30 cellular contexts compared by ENCODE assay signal in genomic region chr2:86275962-86276361, GRCh38.
"Had no signal": no experiment of that assay in that cellular context is flagged by ENCODE, and none has a peak within 500 bp of the region (broad histone marks: within the 10 kb centered on the region; RNA-seq: fewer than 3 reads in every experiment).

No MANE protein-coding gene starts in this region.

- H3K27ac ChIP-seq: ascending aorta, cardiac muscle cell, SJCRH30, SK-N-MC, WERI-Rb-1 had no signal

- DNase-seq: activated CD4-positive, alpha-beta T cell treated with anti-CD3 and anti-CD28 coated beads, Interleukin-2, amount 10 ng/mL, durations not matched to agents 24 days and 14 days; activated CD4-positive, alpha-beta T cell treated with anti-CD3 and anti-CD28 coated beads, Interleukin-2, amount 50 U/mL, for 4 hours; activated CD4-positive, CD25-positive, alpha-beta regulatory T cell; activated CD8-positive, alpha-beta T cell treated with anti-CD3 and anti-CD28 coated beads, Interleukin-2, amount 10 ng/mL, durations not matched to agents 7 days and 5 days; activated gamma-delta T cell; activated naive CD4-positive, alpha-beta T cell treated with Interleukin-2 at 50 U/mL for 16 hours; activated naive CD8-positive, alpha-beta T cell treated with anti-CD3 and anti-CD28 coated beads, Interleukin-2, amount 10 ng/mL, durations not matched to agents 7 days and 5 days; activated T-cell treated with anti-CD3 and anti-CD28 coated beads, Interleukin-2, amount 50 U/mL, for 72 hours; amygdala; Kasumi-1; KG1; MG63; NCI-H1048; NCI-H1105 treated with DMSO at 0.1 percent for 48 hours; NCI-H1436; NCI-H1694 treated with DMSO at 0.1 percent for 48 hours; NCI-H2029; NCI-H345; NCI-H524 treated with DMSO at 0.1 percent for 48 hours; SHP77; SJCRH30; T1000; WERI-Rb-1 had no signal

- ATAC-seq: activated CD8-positive, alpha-beta T cell treated with anti-CD3 and anti-CD28 coated beads, Interleukin-2, amount 10 ng/mL, durations not matched to agents 7 days and 5 days; Panc1 had no signal

- H3K4me1 Mint-ChIP-seq: central memory CD8-positive, alpha-beta T cell had no signal

- H3K36me3 Mint-ChIP-seq: activated naive CD8-positive, alpha-beta T cell treated with anti-CD3 and anti-CD28 coated beads, Interleukin-2, amount 10 ng/mL, durations not matched to agents 7 days and 5 days had no signal

- H3K27me3 Mint-ChIP-seq: activated naive CD4-positive, alpha-beta T cell treated with anti-CD3 and anti-CD28 coated beads, Interleukin-2, amount 50 U/mL, for 24 hours had no signal

- H3K27me3 ChIP-seq: ascending aorta, cardiac muscle cell, MG63, SJCRH30 had no signal

- H3K36me3 ChIP-seq: cardiac muscle cell, MG63, SJCRH30 had no signal

- H3K4me3 Mint-ChIP-seq: activated CD4-positive, alpha-beta T cell treated with anti-CD3 and anti-CD28 coated beads, Interleukin-2, amount 10 ng/mL, durations not matched to agents 24 days and 14 days; activated CD8-positive, alpha-beta T cell treated with anti-CD3 and anti-CD28 coated beads, Interleukin-2, amount 10 ng/mL, durations not matched to agents 7 days and 5 days; activated naive CD4-positive, alpha-beta T cell treated with anti-CD3 and anti-CD28 coated beads, Interleukin-2, amount 50 U/mL, for 24 hours; activated naive CD8-positive, alpha-beta T cell treated with anti-CD3 and anti-CD28 coated beads, Interleukin-2, amount 10 ng/mL, durations not matched to agents 7 days and 5 days; activated T-cell treated with anti-CD3 and anti-CD28 coated beads, Interleukin-2, amount 50 U/mL, for 72 hours; central memory CD8-positive, alpha-beta T cell had no signal

- H3K4me3 ChIP-seq: ascending aorta, cardiac muscle cell, MG63, SJCRH30, SK-N-MC had no signal

- H3K27ac Mint-ChIP-seq: activated CD4-positive, alpha-beta T cell treated with anti-CD3 and anti-CD28 coated beads, Interleukin-2, amount 10 ng/mL, durations not matched to agents 24 days and 14 days; activated CD8-positive, alpha-beta T cell treated with anti-CD3 and anti-CD28 coated beads, Interleukin-2, amount 10 ng/mL, durations not matched to agents 7 days and 5 days; activated naive CD4-positive, alpha-beta T cell treated with anti-CD3 and anti-CD28 coated beads, Interleukin-2, amount 50 U/mL, for 24 hours; activated naive CD8-positive, alpha-beta T cell treated with anti-CD3 and anti-CD28 coated beads, Interleukin-2, amount 10 ng/mL, durations not matched to agents 7 days and 5 days; activated T-cell treated with anti-CD3 and anti-CD28 coated beads, Interleukin-2, amount 50 U/mL, for 72 hours; activated T-helper 2 cell treated with anti-CD3 and anti-CD28 coated beads, Interferon-gamma antibody, Interleukin-2, Interleukin-4, amounts not matched to agents 10 μg/mL and 5 μg/mL and 100 μg/mL, durations not matched to agents 14 hours and 24 hours and 36 hours had no signal
